9 cellular contexts compared by ENCODE assay signal in the genomic region with DNA sequence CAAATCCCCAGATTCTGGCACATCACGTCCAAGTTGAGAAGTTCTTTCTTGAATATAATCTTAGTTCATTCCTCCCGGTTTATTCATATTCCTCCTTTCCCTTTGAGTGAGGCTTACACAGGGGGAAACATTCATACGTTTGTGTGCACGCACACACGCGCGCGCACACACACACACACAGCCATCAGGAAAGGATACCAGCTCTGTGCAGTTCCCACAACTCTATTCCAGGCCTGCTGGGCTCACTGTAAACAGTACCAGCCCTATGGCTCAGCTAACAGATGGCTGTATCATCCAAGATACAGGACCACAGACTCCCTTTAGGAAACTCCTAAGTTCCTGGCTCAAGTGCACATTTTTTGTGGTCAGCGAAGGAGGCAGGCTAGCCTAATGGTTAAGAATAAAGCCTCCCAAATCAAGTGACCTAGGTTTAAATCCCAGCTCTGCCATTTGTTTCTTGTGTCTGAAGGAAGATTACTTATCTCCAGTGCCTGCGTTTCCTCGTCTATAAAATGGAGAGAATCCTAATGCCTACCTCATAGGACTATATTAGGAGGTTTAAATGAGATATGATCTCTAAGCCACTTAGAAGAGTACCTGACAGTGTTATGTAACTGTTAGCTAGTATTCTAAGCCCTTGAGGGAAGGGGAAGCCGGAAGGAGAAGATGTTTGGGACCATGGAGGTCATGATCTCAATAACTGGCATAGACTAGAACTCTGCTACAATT. TPM values are rescaled to one million over a fixed set of nuclear protein-coding genes. Genes with fewer than 3 reads are reported as not detected.
DNase-seq lines count a peak whose midpoint lies in the region; ATAC-seq and TF ChIP-seq lines count a peak whose summit lies in the region.
"Had no signal": no experiment of that assay in that cellular context is flagged by ENCODE, and none has a peak within 500 bp of the region (broad histone marks: within the 10 kb centered on the region; RNA-seq: fewer than 3 reads in every experiment).

No MANE protein-coding gene starts in this region.

- no peaks in the 10 kb centered on the region for H3K9me3 Mint-ChIP-seq in activated CD4-positive, alpha-beta T cell treated with anti-CD3 and anti-CD28 coated beads, Interleukin-2, amount 10 ng/mL, durations not matched to agents 24 days and 14 days

- peak overlapping the region; percentile 77 for H3K27ac Mint-ChIP-seq in activated CD4-positive, alpha-beta T cell treated with anti-CD3 and anti-CD28 coated beads, Interleukin-2, amount 10 ng/mL, durations not matched to agents 24 days and 14 days

- H3K27me3 Mint-ChIP-seq in activated CD4-positive, alpha-beta T cell treated with anti-CD3 and anti-CD28 coated beads, Interleukin-2, amount 10 ng/mL, durations not matched to agents 24 days and 14 days = no peaks in the 10 kb centered on the region

- H3K36me3 ChIP-seq in adrenal gland (replicated peaks in 1 of 2) = no peaks in the 10 kb centered on the region
- no peaks in the 10 kb centered on the region for H3K36me3 ChIP-seq in liver (ENCODE audit: control insufficient read depth in 4 of 4, insufficient read depth in 3 of 4, low read depth in 1 of 4, low read length in 3 of 4)

- no peak for TF ChIP-seq RAD21 in liver (IDR thresholded peaks at IDR 0.05)

- no peak for ATAC-seq in GM18873 (IDR thresholded peaks at IDR 0.05; ENCODE audit: low FRiP score, unreplicated experiment)

- intact Hi-C loops in activated CD4-positive, alpha-beta T cell treated with anti-CD3 and anti-CD28 coated beads, Interleukin-2, amount 10 ng/mL, durations not matched to agents 24 days and 14 days (cut with micrococcal nuclease) = no loop called here
- intact Hi-C loops in adrenal gland (cut with DNase I) = no loop called here

- DNase-seq in activated CD4-positive, alpha-beta T cell treated with anti-CD3 and anti-CD28 coated beads, Interleukin-2, amount 10 ng/mL, durations not matched to agents 24 days and 14 days = no peak
- no peak for DNase-seq in activated CD4-positive, alpha-beta T cell treated with anti-CD3 and anti-CD28 coated beads for 4 hours
- DNase-seq in adrenal gland = no peak
- DNase-seq in NCI-H1092 treated with DMSO at 0.1 percent for 48 hours (lab: John Stamatoyannopoulos, UW) = no peak
- DNase-seq in effector CD8-positive, alpha-beta T cell (lab: John Stamatoyannopoulos, UW) = no peak

- H3K4me1 Mint-ChIP-seq in activated CD4-positive, alpha-beta T cell treated with anti-CD3 and anti-CD28 coated beads, Interleukin-2, amount 10 ng/mL, durations not matched to agents 24 days and 14 days = peaks cover 81% of the 10 kb centered on the region

- H3K9ac ChIP-seq in liver (ENCODE audit: low read depth in 1 of 2, low read length in 2 of 2) = peak overlapping the region in 1 of 2 donors; percentile 83

- no peaks in the 10 kb centered on the region for H3K27me3 ChIP-seq in adrenal gland
- no peaks in the 10 kb centered on the region for H3K27me3 ChIP-seq in liver (ENCODE audit: control insufficient read depth in 4 of 4, insufficient read depth in 4 of 4, low read length in 3 of 4)

- TF ChIP-seq POLR2A in adrenal gland (IDR thresholded peaks at IDR 0.05) = no peak

- TF ChIP-seq CTCF in adrenal gland (IDR thresholded peaks at IDR 0.05) (no peak), liver (IDR thresholded peaks at IDR 0.05; ENCODE audit: low read depth, low read length, missing input control) (no peak)

- H3K4me1 ChIP-seq in adrenal gland (replicated peaks in 1 of 2) (peaks cover 40 to 71% of the 10 kb centered on the region in 2 donors), liver (ENCODE audit: control insufficient read depth in 4 of 4, insufficient read depth in 4 of 4, low read length in 3 of 4) (peaks cover 1 to 55% (median 33%) of the 10 kb centered on the region in 4 donors)

- H3K27ac ChIP-seq in adrenal gland = peak overlapping the region in 4 of 5 donors; percentile 73 to 93 (median 82)
- peak overlapping the region; percentile 52 to 91 for H3K27ac ChIP-seq in liver (ENCODE audit: low read depth in 1 of 2, low read length in 2 of 2)
- H3K27ac ChIP-seq in temporal lobe (ENCODE audit: low read depth, low read length) = peak overlapping the region; percentile 78
- H3K27ac ChIP-seq: SK-N-MC had no signal

- H3K4me3 ChIP-seq in adrenal gland (peak overlapping the region in 1 of 4 donors; percentile 93), liver (ENCODE audit: low read depth in 1 of 3, low read length in 3 of 3) (peak overlapping the region in 2 of 3 donors; percentile 5 to 19)

- H3K9me3 ChIP-seq in adrenal gland (replicated peaks in 1 of 3) (no peaks in the 10 kb centered on the region), liver (ENCODE audit: control insufficient read depth in 4 of 4, low read length in 3 of 4) (no peaks in the 10 kb centered on the region)

- peaks cover 20% of the 10 kb centered on the region for H3K36me3 Mint-ChIP-seq in activated CD4-positive, alpha-beta T cell treated with anti-CD3 and anti-CD28 coated beads, Interleukin-2, amount 10 ng/mL, durations not matched to agents 24 days and 14 days (ENCODE audit: low read depth)

- H3K4me3 Mint-ChIP-seq in activated CD4-positive, alpha-beta T cell treated with anti-CD3 and anti-CD28 coated beads, Interleukin-2, amount 10 ng/mL, durations not matched to agents 24 days and 14 days = peak overlapping the region; percentile 98

- WGBS in adrenal gland, 4 donors = 66 to 74% (median 71%) methylated on average over 12 of the region's 12 CpGs
- 79% methylated on average over 12 of the region's 12 CpGs for WGBS in liver

TF ChIP-seq in liver, 16 proteins besides CTCF, POLR2A, EP300 and RAD21:
- TF ChIP-seq FOXA2 (IDR thresholded peaks at IDR 0.05) (no peak), NR2F2 (IDR thresholded peaks at IDR 0.05) (no peak), RXRA (IDR thresholded peaks at IDR 0.05) (no peak), EGR1 (IDR thresholded peaks at IDR 0.05; ENCODE audit: low read depth in 2 of 2) (no peak), HNF4A (conservative IDR thresholded peaks at IDR 0.05) (no peak), TAF1 (conservative IDR thresholded peaks at IDR 0.05) (no peak)
- TF ChIP-seq, protein P1, sequence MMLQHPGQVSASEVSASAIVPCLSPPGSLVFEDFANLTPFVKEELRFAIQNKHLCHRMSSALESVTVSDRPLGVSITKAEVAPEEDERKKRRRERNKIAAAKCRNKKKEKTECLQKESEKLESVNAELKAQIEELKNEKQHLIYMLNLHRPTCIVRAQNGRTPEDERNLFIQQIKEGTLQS (IDR thresholded peaks at IDR 0.05) = no peak
- TF ChIP-seq, protein P2, sequence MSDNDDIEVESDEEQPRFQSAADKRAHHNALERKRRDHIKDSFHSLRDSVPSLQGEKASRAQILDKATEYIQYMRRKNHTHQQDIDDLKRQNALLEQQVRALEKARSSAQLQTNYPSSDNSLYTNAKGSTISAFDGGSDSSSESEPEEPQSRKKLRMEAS (IDR thresholded peaks at IDR 0.05) = no peak

RNA-seq across cellular contexts. Expression of a gene that starts 3.7 kb away (rescaled TPM):
- 38.1 and 38.7 TPM in 2 replicates for total RNA-seq in activated CD4-positive, alpha-beta T cell treated with anti-CD3 and anti-CD28 coated beads, Interleukin-2, amount 10 ng/mL, durations not matched to agents 24 days and 14 days
- 10 to 100 TPM; 16.4 to 83.7 (median 30.5) TPM for total RNA-seq in adrenal gland
- 10 to 100 TPM; 10.1 to 12.7 (median 12.5) TPM for polyA plus RNA-seq in adrenal gland
- 10 to 100 TPM in 1 of 2 donors, 1 to 10 TPM in 1; 9.0 to 11.3 TPM for total RNA-seq in liver
- 1 to 10 TPM; 3.9 to 5.9 TPM for polyA plus RNA-seq in liver
- 5.4 TPM for total RNA-seq in temporal lobe
